16 cellular contexts compared by ENCODE assay signal in the genomic region with DNA sequence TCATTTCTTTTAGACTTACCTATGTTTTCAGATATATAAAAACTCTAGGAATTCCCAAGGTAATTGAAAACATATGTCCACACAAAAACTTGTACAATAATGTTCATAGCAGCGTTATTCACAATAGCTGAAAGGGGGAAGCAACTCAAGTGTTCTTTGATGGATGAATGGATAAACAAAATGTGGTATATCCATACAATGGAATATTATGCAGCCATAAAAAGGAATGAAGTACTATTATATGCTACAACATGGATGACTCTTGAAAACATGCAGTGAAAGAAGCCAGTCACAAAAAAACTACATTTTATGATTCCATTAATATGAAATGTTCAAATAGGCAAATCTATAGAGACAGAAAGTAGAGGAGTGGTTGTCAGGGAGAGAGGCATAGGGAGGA.
A peak's percentile ranks its signal among the peaks of the same experiment; 100 is the strongest.
DNase-seq lines count a peak whose midpoint lies in the region; ATAC-seq and TF ChIP-seq lines count a peak whose summit lies in the region.
"Had no signal": no experiment of that assay in that cellular context is flagged by ENCODE, and none has a peak within 500 bp of the region (broad histone marks: within the 10 kb centered on the region; RNA-seq: fewer than 3 reads in every experiment).

No MANE protein-coding gene starts in this region.

- POLR2A ChIA-PET in activated CD4-positive, alpha-beta T cell treated with anti-CD3 and anti-CD28 coated beads, Interleukin-2, amount 10 ng/mL, durations not matched to agents 7 days and 5 days (lab: Charles Lee) = no interaction called here
- POLR2A ChIA-PET in WTC11 (lab: Charles Lee) = no interaction called here

- no peak overlapping the region for H2AFZ ChIP-seq in GM23248

- DNase-seq in activated CD4-positive, alpha-beta T cell treated with anti-CD3 and anti-CD28 coated beads, Interleukin-2, amount 10 ng/mL, durations not matched to agents 7 days and 5 days = no peak
- no peak for DNase-seq in activated CD4-positive, alpha-beta T cell treated with anti-CD3 and anti-CD28 coated beads for 1 hour
- DNase-seq in GM23248 (no peak), WTC11 (ENCODE audit: low spot score) (no peak), glutamatergic neuron (no peak), NCI-H128 (lab: John Stamatoyannopoulos, UW; ENCODE audit: unreplicated experiment) (no peak), lower lobe of right lung (no peak)
- DNase-seq: NCI-H1417; NCI-H774; stimulated activated CD4-positive, alpha-beta T cell treated with anti-CD3 and anti-CD28 coated beads, Interleukin-12 subunit alpha, Interleukin-12 subunit beta, amount 100 ng/mL, for 4 hours; thyroid gland had no signal

- 86 to 91% methylated on average over 1 of the region's 1 CpG for WGBS in GM23248 (ENCODE audit: low coverage in 1 of 2, low lambda C conversion rate in 2 of 2, missing lambda C conversion rate in 2 of 2), 2 experiments

- H3K27me3 ChIP-seq in GM23248 (replicated peaks; ENCODE audit: insufficient read depth) = no peaks in the 10 kb centered on the region
- no peaks in the 10 kb centered on the region for H3K27me3 ChIP-seq in lower lobe of right lung (ENCODE audit: low read depth)
- H3K27me3 ChIP-seq: gastroesophageal sphincter, neutrophil, thyroid gland had no signal

- H3K36me3 Mint-ChIP-seq in activated CD4-positive, alpha-beta T cell treated with anti-CD3 and anti-CD28 coated beads, Interleukin-2, amount 10 ng/mL, durations not matched to agents 7 days and 5 days (ENCODE audit: low read depth) = peaks cover 9% of the 10 kb centered on the region
- peaks cover 27% of the 10 kb centered on the region for H3K36me3 Mint-ChIP-seq in WTC11
- H3K36me3 Mint-ChIP-seq in glutamatergic neuron (ENCODE audit: unreplicated experiment) = peaks cover 17% of the 10 kb centered on the region

- TF ChIP-seq CTCF in WTC11 (IDR thresholded peaks at IDR 0.05) (no peak), glutamatergic neuron (IDR thresholded peaks at IDR 0.05; ENCODE audit: partially characterized antibody, unreplicated experiment) (no peak), lower lobe of right lung (IDR thresholded peaks at IDR 0.05) (no peak)

- H3K9me3 ChIP-seq in GM23248 (ENCODE audit: low read depth) (no peaks in the 10 kb centered on the region), lower lobe of right lung (no peaks in the 10 kb centered on the region)
- H3K9me3 ChIP-seq: neutrophil, thyroid gland had no signal

- in situ Hi-C loops in GM23248 (cut with MboI) = no loop called here

- no peaks in the 10 kb centered on the region for H3K79me2 ChIP-seq in GM23248 (ENCODE audit: insufficient read depth)

- H3K4me3 ChIP-seq in GM23248 (no peak overlapping the region), lower lobe of right lung (no peak overlapping the region)
- H3K4me3 ChIP-seq: A549, gastroesophageal sphincter, thyroid gland had no signal

- CTCF ChIA-PET in activated CD4-positive, alpha-beta T cell treated with anti-CD3 and anti-CD28 coated beads, Interleukin-2, amount 10 ng/mL, durations not matched to agents 7 days and 5 days (lab: Charles Lee) = interaction anchor here (1.8 kb wide), 1 partner anchor 16 kb away, joined by 14 read pairs; no protein-coding TSS in a partner anchor
- CTCF ChIA-PET in WTC11 (lab: Charles Lee) = no interaction called here

- ATAC-seq in WTC11 (no peak), HG03175 (IDR thresholded peaks at IDR 0.05; ENCODE audit: unreplicated experiment) (no peak), lower lobe of right lung (no peak)
- ATAC-seq: A549, gastroesophageal sphincter had no signal

- no peaks in the 10 kb centered on the region for H3K9me2 ChIP-seq in GM23248 (ENCODE audit: insufficient read depth)

- H3K4me1 Mint-ChIP-seq in activated CD4-positive, alpha-beta T cell treated with anti-CD3 and anti-CD28 coated beads, Interleukin-2, amount 10 ng/mL, durations not matched to agents 7 days and 5 days = peaks cover 55% of the 10 kb centered on the region
- H3K4me1 Mint-ChIP-seq in WTC11 (peaks cover 78% of the 10 kb centered on the region), glutamatergic neuron (ENCODE audit: low read depth, unreplicated experiment) (peaks cover 40% of the 10 kb centered on the region)

- no peak overlapping the region for H3K9ac ChIP-seq in GM23248

- H3K4me2 ChIP-seq in GM23248 (ENCODE audit: unreplicated experiment) = no peak overlapping the region
- H3K4me2 ChIP-seq: A549 had no signal

- no peaks in the 10 kb centered on the region for H3K36me3 ChIP-seq in GM23248 (ENCODE audit: low read depth)
- H3K36me3 ChIP-seq in lower lobe of right lung = no peaks in the 10 kb centered on the region
- H3K36me3 ChIP-seq: gastroesophageal sphincter, neutrophil, thyroid gland had no signal

- H3F3A ChIP-seq in GM23248 (ENCODE audit: insufficient read depth) = peaks cover 44% of the 10 kb centered on the region

- peaks cover 35% of the 10 kb centered on the region for H3K4me1 ChIP-seq in GM23248 (ENCODE audit: insufficient read depth)
- H3K4me1 ChIP-seq in lower lobe of right lung = peaks cover 19% of the 10 kb centered on the region
- H3K4me1 ChIP-seq: A549 had no signal

- H3K27me3 Mint-ChIP-seq in activated CD4-positive, alpha-beta T cell treated with anti-CD3 and anti-CD28 coated beads, Interleukin-2, amount 10 ng/mL, durations not matched to agents 7 days and 5 days = no peaks in the 10 kb centered on the region
- H3K27me3 Mint-ChIP-seq in WTC11 (ENCODE audit: low read depth) = peaks cover 4% of the 10 kb centered on the region; the same call in 1 of the 2 replicates
- H3K27me3 Mint-ChIP-seq in glutamatergic neuron (ENCODE audit: unreplicated experiment) = peaks cover 14% of the 10 kb centered on the region

- H4K20me1 ChIP-seq in GM23248 (ENCODE audit: insufficient read depth) = no peaks in the 10 kb centered on the region

- H3K27ac Mint-ChIP-seq in activated CD4-positive, alpha-beta T cell treated with anti-CD3 and anti-CD28 coated beads, Interleukin-2, amount 10 ng/mL, durations not matched to agents 7 days and 5 days = peak overlapping the region; percentile 91
- H3K27ac Mint-ChIP-seq in WTC11 (peak overlapping the region; percentile 100), glutamatergic neuron (ENCODE audit: unreplicated experiment) (peak overlapping the region; percentile 48)

- peak overlapping the region; percentile 96 for H3K27ac ChIP-seq in GM23248
- no peak overlapping the region for H3K27ac ChIP-seq in lower lobe of right lung
- H3K27ac ChIP-seq: A549, C4-2B, neutrophil, thyroid gland had no signal

- peaks cover 5% of the 10 kb centered on the region for H3K9me3 Mint-ChIP-seq in activated CD4-positive, alpha-beta T cell treated with anti-CD3 and anti-CD28 coated beads, Interleukin-2, amount 10 ng/mL, durations not matched to agents 7 days and 5 days
- H3K9me3 Mint-ChIP-seq in WTC11 (peaks cover 24% of the 10 kb centered on the region), glutamatergic neuron (ENCODE audit: unreplicated experiment) (peaks cover 21% of the 10 kb centered on the region)

- no peak overlapping the region for H3K4me3 Mint-ChIP-seq in activated CD4-positive, alpha-beta T cell treated with anti-CD3 and anti-CD28 coated beads, Interleukin-2, amount 10 ng/mL, durations not matched to agents 7 days and 5 days
- H3K4me3 Mint-ChIP-seq in WTC11 (no peak overlapping the region), glutamatergic neuron (ENCODE audit: unreplicated experiment) (no peak overlapping the region)

- intact Hi-C loops in lower lobe of right lung (cut with DNase I) = no loop called here

TF ChIP-seq in WTC11, 78 proteins besides CTCF, POLR2A, EP300 and RAD21:
- no peak for TF ChIP-seq GABPB1 (CRISPR knock-in tag; IDR thresholded peaks at IDR 0.05)
- peak; percentile 83; the same call in 1 of the 2 replicates for TF ChIP-seq GTF2I (CRISPR knock-in tag; conservative IDR thresholded peaks at IDR 0.05)

Comparison
In these comparisons a context has a peak if more than half of its experiments do, and no peak if none do; other contexts are left out.
1. H3K27ac Mint-ChIP-seq: peak in every context shown above with its lines; median percentile 100 in WTC11; 91 in activated CD4-positive, alpha-beta T cell treated with anti-CD3 and anti-CD28 coated beads, Interleukin-2, amount 10 ng/mL, durations not matched to agents 7 days and 5 days; 48 in glutamatergic neuron.